ENCODE assay signal across 19 cellular contexts in genomic region chr1:226364129-226364899, GRCh38. TPM values are rescaled to one million over a fixed set of nuclear protein-coding genes. Genes with fewer than 3 reads are reported as not detected.
DNase-seq lines count a peak whose midpoint lies in the region; ATAC-seq and TF ChIP-seq lines count a peak whose summit lies in the region.
"Had no signal": no experiment of that assay in that cellular context is flagged by ENCODE, and none has a peak within 500 bp of the region (broad histone marks: within the 10 kb centered on the region; RNA-seq: fewer than 3 reads in every experiment).

No MANE protein-coding gene starts in this region.

- H4K20me1 ChIP-seq in MM.1S (ENCODE audit: insufficient read depth, low read length), result no peaks in the 10 kb centered on the region

- no peaks in the 10 kb centered on the region for H3K79me1 ChIP-seq in mesendoderm (ENCODE audit: low read length)

- no peak overlapping the region for H3K4ac ChIP-seq in mesendoderm (ENCODE audit: low read depth, low read length)

- H3K23ac ChIP-seq in mesendoderm (ENCODE audit: low read length), result no peak overlapping the region

- H3K36me3 ChIP-seq in mesendoderm (ENCODE audit: control insufficient read depth, insufficient read depth, low read length) (peaks cover 35% of the 10 kb centered on the region), MM.1S (replicated peaks; ENCODE audit: insufficient read depth, low read length) (peaks cover 76% of the 10 kb centered on the region)

- no peak overlapping the region for H2AFZ ChIP-seq in MM.1S (ENCODE audit: low read length)
- H2AFZ ChIP-seq: PC-9 had no signal

- no peak overlapping the region for H2BK120ac ChIP-seq in mesendoderm (ENCODE audit: low read depth, low read length)

- no peaks in the 10 kb centered on the region for H3K9me3 ChIP-seq in MM.1S (replicated peaks; ENCODE audit: insufficient read depth, low read length)
- H3K9me3 ChIP-seq: BLaER1 treated with 17β-estradiol and CSF1 and Interleukin-3, amounts not matched to agents 10 nM and 100 nM; body of pancreas; sigmoid colon had no signal

- intact Hi-C loops in Right ventricle myocardium inferior (cut with DNase I), result no loop called here

- H3K27ac ChIP-seq in VCaP, result peak overlapping the region; percentile 73
- H3K27ac ChIP-seq in mesendoderm (ENCODE audit: low read depth, low read length), result no peak overlapping the region
- H3K27ac ChIP-seq in MM.1S (ENCODE audit: low read length), result no peak overlapping the region
- H3K27ac ChIP-seq: body of pancreas, PC-9 had no signal

- H3K18ac ChIP-seq in mesendoderm (ENCODE audit: low read length), result no peak overlapping the region

- H2BK5ac ChIP-seq in mesendoderm (ENCODE audit: low read length), result no peak overlapping the region

- ATAC-seq in Right ventricle myocardium inferior (peak; percentile 78), HG03571 (IDR thresholded peaks at IDR 0.05; ENCODE audit: unreplicated experiment) (no peak)
- ATAC-seq: body of pancreas; stimulated activated naive CD8-positive, alpha-beta T cell treated with anti-CD3 and anti-CD28 coated beads, Interleukin-15, amount 100 ng/mL, for 72 hours had no signal

- no peak overlapping the region for H2AK5ac ChIP-seq in mesendoderm (ENCODE audit: low read length)

- no peaks in the 10 kb centered on the region for H3K79me2 ChIP-seq in mesendoderm (ENCODE audit: control insufficient read depth, insufficient read depth, low read length)
- peaks cover 24% of the 10 kb centered on the region; the same call in 1 of the 2 replicates for H3K79me2 ChIP-seq in MM.1S (ENCODE audit: low read length)

- DNase-seq in AG10803 (ENCODE audit: low read depth), result peak; percentile 13
- DNase-seq in Right ventricle myocardium inferior (ENCODE audit: missing footprints), result no peak
- peak; percentile 11 for DNase-seq in mesendoderm
- no peak for DNase-seq in retina
- no peak for DNase-seq in UCSD-AML1 (lab: John Stamatoyannopoulos, UW; ENCODE audit: unreplicated experiment)
- DNase-seq in MM.1S, result no peak
- DNase-seq: 8988T; activated CD4-positive, CD25-positive, alpha-beta regulatory T cell treated with anti-CD3 and anti-CD28 coated beads, Interleukin-2, amount 50 U/mL, for 72 hours; body of pancreas; Kasumi-1; NCI-H1105; NCI-H2107; NCI-H748 treated with DMSO at 0.1 percent for 48 hours; PC-9; sigmoid colon; stimulated activated naive CD8-positive, alpha-beta T cell treated with anti-CD3 and anti-CD28 coated beads, Interleukin-15, amount 100 ng/mL, for 72 hours had no signal

- H3F3A ChIP-seq in MM.1S (ENCODE audit: insufficient read depth, low read length), result no peaks in the 10 kb centered on the region

- TF ChIP-seq CTCF in AG10803 (conservative IDR thresholded peaks at IDR 0.05; ENCODE audit: low read length) (no peak), VCaP (conservative IDR thresholded peaks at IDR 0.05) (peak; percentile 66), MM.1S (IDR thresholded peaks at IDR 0.05; ENCODE audit: low read length) (no peak)

- H4K5ac ChIP-seq in mesendoderm (ENCODE audit: low read length), result no peak overlapping the region

- no peaks in the 10 kb centered on the region for H3K9me2 ChIP-seq in MM.1S (replicated peaks; ENCODE audit: insufficient read depth, low read length)

- H3K4me3 ChIP-seq in AG10803 (ENCODE audit: low read length) (no peak overlapping the region), mesendoderm (ENCODE audit: low read length) (no peak overlapping the region), MM.1S (ENCODE audit: low read length) (no peak overlapping the region)
- H3K4me3 ChIP-seq: BLaER1 treated with 17β-estradiol and CSF1 and Interleukin-3, amounts not matched to agents 10 nM and 100 nM; body of pancreas; PC-9; sigmoid colon had no signal

- H3K9ac ChIP-seq in mesendoderm (ENCODE audit: low read length) (no peak overlapping the region), MM.1S (ENCODE audit: low read length) (no peak overlapping the region)
- H3K9ac ChIP-seq: BLaER1 treated with 17β-estradiol and CSF1 and Interleukin-3, amounts not matched to agents 10 nM and 100 nM had no signal

- no peak overlapping the region for H3K4me2 ChIP-seq in mesendoderm (ENCODE audit: low read length)
- no peak overlapping the region for H3K4me2 ChIP-seq in MM.1S (ENCODE audit: low read depth, low read length)
- H3K4me2 ChIP-seq: BLaER1 treated with 17β-estradiol and CSF1 and Interleukin-3, amounts not matched to agents 10 nM and 100 nM; PC-9 had no signal

- H3K56ac ChIP-seq in mesendoderm (ENCODE audit: low read length), result no peak overlapping the region

- H3K4me1 ChIP-seq in mesendoderm (ENCODE audit: control insufficient read depth, low read depth, low read length), result no peaks in the 10 kb centered on the region
- H3K4me1 ChIP-seq in MM.1S (ENCODE audit: low read length), result no peaks in the 10 kb centered on the region
- H3K4me1 ChIP-seq: body of pancreas had no signal

- WGBS in mesendoderm (ENCODE audit: extremely low coverage, insufficient coverage, low lambda C conversion rate), result no CpG with 5 or more reads among the region's 12 CpGs

- H3K27me3 ChIP-seq in mesendoderm (ENCODE audit: insufficient read depth, low read length, poor library complexity) (no peaks in the 10 kb centered on the region), MM.1S (replicated peaks; ENCODE audit: insufficient read depth, low read length) (no peaks in the 10 kb centered on the region)
- H3K27me3 ChIP-seq: BLaER1 treated with 17β-estradiol and CSF1 and Interleukin-3, amounts not matched to agents 10 nM and 100 nM; body of pancreas; sigmoid colon had no signal

- H2BK15ac ChIP-seq in mesendoderm (replicated peaks; ENCODE audit: low read depth), result no peak overlapping the region

- no peak overlapping the region for H4K8ac ChIP-seq in mesendoderm (ENCODE audit: low read depth, low read length)

RNA-seq across cellular contexts. Expression of gene PARP1, which starts 43.6 kb away (rescaled TPM):
- total RNA-seq in Right ventricle myocardium inferior, result 154 TPM
- 277 TPM for polyA plus RNA-seq in mesendoderm (2013, experiment 1 of 2)
- 282 TPM for polyA plus RNA-seq in mesendoderm (2013, experiment 2 of 2)

RNA-seq across cellular contexts. Expression of gene LIN9, which starts 55.4 kb away (rescaled TPM):
- 21.8 TPM for total RNA-seq in Right ventricle myocardium inferior
- 10.6 TPM for polyA plus RNA-seq in mesendoderm (2013, experiment 1 of 2)
- polyA plus RNA-seq in mesendoderm (2013, experiment 2 of 2), result 10.9 TPM

Comparison
In these comparisons a context has a peak if more than half of its experiments do, and no peak if none do; other contexts are left out.
1. DNase-seq: peak in AG10803 (single experiment) and mesendoderm (single experiment); none in Right ventricle myocardium inferior (single experiment), retina (single experiment), UCSD-AML1 (single experiment) and MM.1S (single experiment).